In the genomic region with DNA sequence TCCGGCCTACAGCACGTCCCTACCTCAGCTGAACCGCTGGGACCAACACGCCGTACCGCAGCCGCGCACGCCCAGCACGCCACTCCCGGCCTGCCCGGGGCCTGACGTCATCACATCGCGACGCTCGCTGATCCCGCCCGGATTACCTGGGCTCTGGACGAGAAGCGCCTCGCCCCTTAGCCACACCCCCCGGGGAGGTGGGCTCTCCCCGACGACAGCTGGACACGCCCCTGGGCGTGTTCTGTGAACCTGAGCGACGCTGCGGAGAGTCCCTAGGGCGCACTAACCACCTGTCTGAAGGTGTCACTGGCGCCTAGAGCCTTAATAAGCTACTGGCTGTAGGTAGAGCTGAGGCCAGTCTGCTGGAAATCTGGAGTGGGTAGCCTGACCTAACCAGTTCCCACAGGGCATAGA, we compare ENCODE assay signal across 8 cellular contexts. TPM values are rescaled to one million over a fixed set of nuclear protein-coding genes. Genes with fewer than 3 reads are reported as not detected.
A peak's percentile ranks its signal among the peaks of the same experiment; 100 is the strongest.
DNase-seq lines count a peak whose midpoint lies in the region; ATAC-seq and TF ChIP-seq lines count a peak whose summit lies in the region.
"Not testable (repeated sequence)": the region's sequence is repeated elsewhere in the genome, so short reads cannot be mapped to it uniquely, and the experiment has no call there.

A gene (minus strand): TSS at position 87 of the 414 bp plus-strand sequence. CDS start 87 bp downstream, outside the sequence.

- TF ChIP-seq CTCF in AG10803 (conservative IDR thresholded peaks at IDR 0.05; ENCODE audit: low read length); PC-3 (conservative IDR thresholded peaks at IDR 0.05; ENCODE audit: low read depth, low read length); left ventricle myocardium inferior (IDR thresholded peaks at IDR 0.05; ENCODE audit: borderline replicate concordance); omental fat pad (IDR thresholded peaks at IDR 0.05): not testable (repeated sequence)

- not testable (repeated sequence) for H4K20me1 ChIP-seq in PC-3 (ENCODE audit: low read length)

- CTCF ChIA-PET in PC-3 (lab: Charles Lee) = not testable (repeated sequence)

- not testable (repeated sequence) for H3K9me2 ChIP-seq in PC-3 (replicated peaks; ENCODE audit: low read length)

- not testable (repeated sequence) for H2AFZ ChIP-seq in PC-3 (ENCODE audit: low read length)

- H3K36me3 ChIP-seq in HUES6 (ENCODE audit: control insufficient read depth, insufficient read depth, low read length); PC-3 (ENCODE audit: low read depth, low read length); left ventricle myocardium inferior: not testable (repeated sequence)

- H3K4me3 ChIP-seq in AG10803 (ENCODE audit: low read length) (peak within 1 kb of the TSS; percentile 66), HUES6 (ENCODE audit: low read depth, low read length) (peak within 1 kb of the TSS; percentile 64), PC-3 (ENCODE audit: low read length) (peak within 1 kb of the TSS; percentile 55), left ventricle myocardium inferior (peak within 1 kb of the TSS; percentile 56)

- not testable (repeated sequence) for H3K9me3 ChIP-seq in HUES6 (ENCODE audit: control insufficient read depth, insufficient read depth, low read depth, low read length); PC-3 (ENCODE audit: low read length); left ventricle myocardium inferior (replicated peaks)

- peak; percentile 58 for DNase-seq in AG10803 (ENCODE audit: low read depth)
- peak; percentile 78 for DNase-seq in PC-3
- DNase-seq in activated CD8-positive, alpha-beta memory T cell treated with anti-CD3 and anti-CD28 coated beads for 1 hour (ENCODE audit: extremely low read depth in 1 of 2, low read depth in 1 of 2) = peak; percentile 57 to 59
- DNase-seq in T47D (ENCODE audit: low read depth in 1 of 2, low spot score in 1 of 2) = peak; percentile 2 to 93
- DNase-seq in left ventricle myocardium inferior; omental fat pad (ENCODE audit: low spot score): not testable (repeated sequence)
- peak; percentile 63 to 65 for DNase-seq in stimulated activated CD8-positive, alpha-beta memory T cell treated with anti-CD3 and anti-CD28 coated beads, Interleukin-15, amount 100 ng/mL, for 4 hours (ENCODE audit: low read depth in 2 of 2)

- H3K27ac ChIP-seq in HUES6 (ENCODE audit: low read depth, low read length); PC-3 (ENCODE audit: low read length): not testable (repeated sequence)
- peak within 1 kb of the TSS; percentile 36 for H3K27ac ChIP-seq in left ventricle myocardium inferior (replicated peaks)

- ATAC-seq in PC-3; omental fat pad (ENCODE audit: low FRiP score): not testable (repeated sequence)

- not testable (repeated sequence) for H3K79me2 ChIP-seq in PC-3 (ENCODE audit: low read length)

- intact Hi-C loops in PC-3 (cut with micrococcal nuclease); left ventricle myocardium inferior (cut with micrococcal nuclease): not testable (repeated sequence)

- in situ Hi-C loops in T47D (cut with HindIII; ENCODE audit: low pct_unique_long_range_greater_than_20kb, low sequenced_read_pairs) = not testable (repeated sequence)

- H3K9ac ChIP-seq in HUES6 (ENCODE audit: low read length) (peak within 1 kb of the TSS; percentile 60), PC-3 (ENCODE audit: low read length) (peak within 1 kb of the TSS; percentile 33; the same call in 1 of the 2 replicates)

- POLR2A ChIA-PET in PC-3 (lab: Charles Lee; ENCODE audit: unreplicated experiment) = not testable (repeated sequence)

- not testable (repeated sequence) for H3K27me3 ChIP-seq in HUES6 (ENCODE audit: control insufficient read depth, insufficient read depth, low read length); PC-3 (ENCODE audit: low read length); left ventricle myocardium inferior (ENCODE audit: low read depth)

- not testable (repeated sequence) for H3K4me1 ChIP-seq in HUES6 (ENCODE audit: control insufficient read depth, insufficient read depth, low read length); PC-3 (ENCODE audit: insufficient read depth, low read length); left ventricle myocardium inferior

- H3K4me2 ChIP-seq in PC-3 (ENCODE audit: low read length) = peak within 1 kb of the TSS; percentile 57; the same call in 1 of the 2 replicates

- H3F3A ChIP-seq in PC-3 (ENCODE audit: low read length, unreplicated experiment) = not testable (repeated sequence)

- BruUV-seq in PC-3 (replicated peaks; lab: Mats Ljungman, UMichigan) = not testable (repeated sequence)

RNA-seq across cellular contexts. Expression of the gene that starts here (rescaled TPM):
- total RNA-seq in PC-3 (2014; rRNA removed) (63.0 and 69.1 TPM in 2 replicates), left ventricle myocardium inferior (14.1 TPM), omental fat pad (10 to 100 TPM; 21.9 to 34.5 (median 25.4) TPM)
